9 cellular contexts compared by ENCODE assay signal in genomic region chr1:68770817-68771216, GRCh38.
"Had no signal": no experiment of that assay in that cellular context is flagged by ENCODE, and none has a peak within 500 bp of the region (broad histone marks: within the 10 kb centered on the region; RNA-seq: fewer than 3 reads in every experiment).

No MANE protein-coding gene starts in this region.

- H2AFZ ChIP-seq: GM23248, GM23338 had no signal

- H3K9ac ChIP-seq: GM23248 had no signal

- H3K4me2 ChIP-seq: GM23338 had no signal

- H3K4me3 ChIP-seq: GM23248, GM23338, HAP-1 had no signal

- H3K36me3 ChIP-seq: HAP-1 had no signal

- DNase-seq: GM23248, GOT3, H7, H9, HCEC 1CT, HFFc6 had no signal

- H3K27ac ChIP-seq: GM23248 had no signal

- ATAC-seq: GM23338, HCT116 had no signal

- H3K9me3 ChIP-seq: HAP-1 had no signal
